20 cellular contexts compared by ENCODE assay signal in genomic region chr17:80106751-80107150, GRCh38.
"Had no signal": no experiment of that assay in that cellular context is flagged by ENCODE, and none has a peak within 500 bp of the region (broad histone marks: within the 10 kb centered on the region; RNA-seq: fewer than 3 reads in every experiment).

No MANE protein-coding gene starts in this region.

- H3K9me3 ChIP-seq: lower lobe of right lung, neutrophil, prostate gland, sigmoid colon, spleen, tibial nerve, uterus had no signal

- DNase-seq: hippocampal formation; mammary epithelial cell; mesenchymal stem cell; naive B cell; natural killer cell; nephron progenitor cell; occipital lobe; right cardiac atrium; sigmoid colon; small intestine; stimulated activated CD4-positive, alpha-beta T cell treated with anti-CD3 and anti-CD28 coated beads, Interleukin-4, amount 100 ng/mL, for 24 hours; stimulated activated naive CD4-positive, alpha-beta T cell; uterus had no signal

- H3K4me3 ChIP-seq: lower lobe of right lung, neural progenitor cell, prostate gland, sigmoid colon, spleen, tibial nerve, uterus had no signal

- ATAC-seq: lower lobe of right lung; natural killer cell; stimulated activated effector memory CD8-positive, alpha-beta T cell treated with anti-CD3 and anti-CD28 coated beads, Interleukin-12 subunit alpha, Interleukin-12 subunit beta, amount 100 ng/mL, for 72 hours had no signal

- H3K36me3 ChIP-seq: lower lobe of right lung, neural progenitor cell, neutrophil, prostate gland, uterus had no signal

- H3K27ac ChIP-seq: lower lobe of right lung, neural progenitor cell, neutrophil, prostate gland, sigmoid colon, spleen, tibial nerve, uterus had no signal

- H3K27me3 ChIP-seq: neural progenitor cell, neutrophil, sigmoid colon, spleen, tibial nerve, uterus had no signal

- H3K4me1 ChIP-seq: uterus had no signal
